8 cellular contexts compared by ENCODE assay signal in genomic region chr3:160343132-160343531, GRCh38. TPM values are rescaled to one million over a fixed set of nuclear protein-coding genes. Genes with fewer than 3 reads are reported as not detected.
A peak's percentile ranks its signal among the peaks of the same experiment; 100 is the strongest.
DNase-seq lines count a peak whose midpoint lies in the region; ATAC-seq and TF ChIP-seq lines count a peak whose summit lies in the region.

No MANE protein-coding gene starts in this region.

- H3K27me3 ChIP-seq in AG04450 (ENCODE audit: control insufficient read depth, insufficient read depth, low read length) (no peaks in the 10 kb centered on the region), Panc1 (ENCODE audit: control insufficient read depth, insufficient read depth, low read length) (no peaks in the 10 kb centered on the region), neuronal stem cell (ENCODE audit: control insufficient read depth in 3 of 3, insufficient read depth in 3 of 3, low read depth in 1 of 3, low read length in 3 of 3) (no peaks in the 10 kb centered on the region)

- no peak overlapping the region for H2AK5ac ChIP-seq in neuronal stem cell (ENCODE audit: low read depth, low read length)

- no peak overlapping the region for H3K18ac ChIP-seq in neuronal stem cell (ENCODE audit: low read length)

- no peak overlapping the region for H3K4ac ChIP-seq in neuronal stem cell (ENCODE audit: low read length)

- H3K14ac ChIP-seq in neuronal stem cell (ENCODE audit: low read length), result no peak overlapping the region

- no peak overlapping the region for H4K91ac ChIP-seq in neuronal stem cell (ENCODE audit: low read depth, low read length, poor library complexity)

- H3K9ac ChIP-seq in neuronal stem cell (ENCODE audit: low read depth, low read length, poor library complexity), result no peak overlapping the region

- H3K36me3 ChIP-seq in Panc1 (ENCODE audit: control insufficient read depth, insufficient read depth, low read length) (no peaks in the 10 kb centered on the region), neuronal stem cell (replicated peaks in 1 of 2; ENCODE audit: control insufficient read depth in 2 of 2, insufficient read depth in 2 of 2, low read length in 2 of 2) (no peaks in the 10 kb centered on the region)

- no peaks in the 10 kb centered on the region for H3K79me1 ChIP-seq in neuronal stem cell (ENCODE audit: low read depth, low read length)

- no peak overlapping the region for H2AFZ ChIP-seq in neuronal stem cell (ENCODE audit: low read length)

- CTCF ChIA-PET in AG04450 (lab: Charles Lee), result interaction anchor here (1.0 to 2.8 kb wide), 8 partner anchors 28 to 514 kb away, joined by 3 to 42 read pairs (median 4); no protein-coding TSS in a partner anchor
- CTCF ChIA-PET in Panc1 (lab: Charles Lee), result no interaction called here

- no peak overlapping the region for H2BK120ac ChIP-seq in neuronal stem cell (ENCODE audit: low read depth, low read length)

- in situ Hi-C loops in Panc1 (cut with HindIII; ENCODE audit: low pct_unique_long_range_greater_than_20kb, low sequenced_read_pairs), result no loop called here

- no peak overlapping the region for H4K8ac ChIP-seq in neuronal stem cell (ENCODE audit: low read depth, low read length)

- WGBS in neuronal stem cell (ENCODE audit: extremely low coverage in 2 of 2, insufficient read length in 2 of 2, insufficient replicate concordance in 1 of 2), 2 donors, result no CpG with 5 or more reads among the region's 1 CpG

- BruUV-seq in Panc1 (replicated peaks; lab: Mats Ljungman, UMichigan), result no TSS peak

- H2BK12ac ChIP-seq in neuronal stem cell (ENCODE audit: low read length), result no peak overlapping the region

- intact Hi-C loops in Panc1 (cut with micrococcal nuclease; ENCODE audit: unreplicated experiment), result loop anchor here (1.0 to 2.0 kb wide), 2 partner anchors 180 to 310 kb away; no protein-coding TSS in a partner anchor

- no peak overlapping the region for H3K23ac ChIP-seq in neuronal stem cell (ENCODE audit: low read depth, low read length, poor library complexity)

- H2BK15ac ChIP-seq in neuronal stem cell (ENCODE audit: low read length), result no peak overlapping the region

- H3K4me3 ChIP-seq in AG04450 (ENCODE audit: low read depth, low read length) (no peak overlapping the region), Panc1 (ENCODE audit: low read depth in 2 of 2, low read length in 2 of 2) (no peak overlapping the region), fibroblast of villous mesenchyme (ENCODE audit: low read depth, low read length) (no peak overlapping the region), neuronal stem cell (ENCODE audit: low read length in 2 of 2) (no peak overlapping the region)

- TF ChIP-seq CTCF in AG04450 (IDR thresholded peaks at IDR 0.05; ENCODE audit: low read depth, low read length), result peak; percentile 42
- TF ChIP-seq CTCF in Panc1 (IDR thresholded peaks at IDR 0.05), result peak; percentile 47; the same call in 1 of the 2 replicates
- TF ChIP-seq CTCF in fibroblast of villous mesenchyme (IDR thresholded peaks at IDR 0.05; ENCODE audit: insufficient read depth, low read depth, low read length), result peak; percentile 33

- H3K4me1 ChIP-seq in Panc1 (ENCODE audit: control insufficient read depth, insufficient read depth, low read length) (no peaks in the 10 kb centered on the region), neuronal stem cell (ENCODE audit: control insufficient read depth in 2 of 2, insufficient read depth in 1 of 2, low read depth in 1 of 2, low read length in 2 of 2) (no peaks in the 10 kb centered on the region)

- ATAC-seq in Panc1 (no peak), GM18861 (IDR thresholded peaks at IDR 0.05; ENCODE audit: unreplicated experiment) (no peak), GM18511 (IDR thresholded peaks at IDR 0.05; ENCODE audit: unreplicated experiment) (no peak)

- POLR2A ChIA-PET in AG04450 (lab: Yijun Ruan, JAX), result no interaction called here
- POLR2A ChIA-PET in Panc1 (lab: Charles Lee), result no interaction called here

- H3K9me3 ChIP-seq in AG04450 (ENCODE audit: control insufficient read depth, insufficient read depth, low read length) (peaks cover 3% of the 10 kb centered on the region), Panc1 (ENCODE audit: control insufficient read depth, insufficient read depth, low read depth, low read length) (no peaks in the 10 kb centered on the region), neuronal stem cell (replicated peaks in 1 of 2; ENCODE audit: control insufficient read depth in 2 of 2, insufficient read depth in 1 of 2, low read depth in 1 of 2, low read length in 2 of 2) (peaks cover under 1 to 3% of the 10 kb centered on the region in 2 donors)

- no peak overlapping the region for H3K4me2 ChIP-seq in neuronal stem cell (ENCODE audit: insufficient read depth, low read length, poor library complexity, severe bottlenecking)

- H3K27ac ChIP-seq in AG04450 (ENCODE audit: low read depth, low read length), result no peak overlapping the region
- no peak overlapping the region for H3K27ac ChIP-seq in Panc1 (ENCODE audit: low read length)
- H3K27ac ChIP-seq in neuronal stem cell (replicated peaks; ENCODE audit: low read length), result no peak overlapping the region

- DNase-seq in AG04450 (ENCODE audit: low read depth, low spot score) (no peak), H4 (ENCODE audit: low spot score) (peak; percentile 38), Panc1 (ENCODE audit: low read depth, low spot score) (no peak), fibroblast of villous mesenchyme (ENCODE audit: low read depth) (peak; percentile 28), neuronal stem cell (ENCODE audit: low spot score) (no peak), GDM1 (lab: John Stamatoyannopoulos, UW) (no peak)

- H2BK5ac ChIP-seq in neuronal stem cell (ENCODE audit: low read length), result no peak overlapping the region

RNA-seq across cellular contexts. Expression of gene IFT80, which starts 55.9 kb away (rescaled TPM):
- polyA plus RNA-seq in AG04450 (2011; rRNA removed), result 29.2 and 43.5 TPM in 2 replicates
- polyA minus RNA-seq in AG04450 (2011; rRNA and poly(A)+ RNA removed), result 10.7 and 25.1 TPM in 2 replicates
- total RNA-seq in H4 (2014; rRNA removed; shearing (Covaris generic)), result 41.0 and 42.6 TPM in 2 replicates
- total RNA-seq in Panc1 (2021; ENCODE audit: unreplicated experiment) (35.1 TPM), fibroblast of villous mesenchyme (39.0 and 47.9 TPM in 2 replicates)
- 19.5 TPM for polyA plus RNA-seq in Panc1 (2012; ENCODE audit: insufficient read length)
- polyA plus RNA-seq in neuronal stem cell (2013, experiment 1 of 2), result 23.8 TPM
- 24.0 TPM for polyA plus RNA-seq in neuronal stem cell (2013, experiment 2 of 2)

RNA-seq across cellular contexts. Expression of gene SMC4, which starts 56.3 kb away (rescaled TPM):
- 23.5 and 42.0 TPM in 2 replicates for polyA plus RNA-seq in AG04450 (2011; rRNA removed)
- polyA minus RNA-seq in AG04450 (2011; rRNA and poly(A)+ RNA removed), result 8.6 and 20.0 TPM in 2 replicates
- total RNA-seq in H4 (2014; rRNA removed; shearing (Covaris generic)), result 69.3 and 115 TPM in 2 replicates
- total RNA-seq in Panc1 (2021; ENCODE audit: unreplicated experiment) (160 TPM), fibroblast of villous mesenchyme (63.5 and 88.5 TPM in 2 replicates)
- 57.2 TPM for polyA plus RNA-seq in Panc1 (2012; ENCODE audit: insufficient read length)
- 430 TPM for polyA plus RNA-seq in neuronal stem cell (2013, experiment 1 of 2)
- polyA plus RNA-seq in neuronal stem cell (2013, experiment 2 of 2), result 436 TPM

Comparison
In these comparisons a context has a peak if more than half of its experiments do, and no peak if none do; other contexts are left out.
1. DNase-seq: peak in H4 (single experiment) and fibroblast of villous mesenchyme (single experiment); none in AG04450 (single experiment), Panc1 (single experiment), neuronal stem cell (single experiment) and GDM1 (single experiment).
2. Peak in every context shown above with its lines, with median percentiles within 50 percentile points of each other: CTCF ChIP-seq.